ENCODE assay signal across 14 cellular contexts in genomic region chrX:17601816-17602215, GRCh38.
DNase-seq lines count a peak whose midpoint lies in the region; ATAC-seq and TF ChIP-seq lines count a peak whose summit lies in the region.
"Had no signal": no experiment of that assay in that cellular context is flagged by ENCODE, and none has a peak within 500 bp of the region (broad histone marks: within the 10 kb centered on the region; RNA-seq: fewer than 3 reads in every experiment).

No MANE protein-coding gene starts in this region.

- no peaks in the 10 kb centered on the region for H3K36me3 ChIP-seq in right atrium auricular region
- no peaks in the 10 kb centered on the region for H3K36me3 ChIP-seq in iPS-15b (ENCODE audit: control insufficient read depth, insufficient read depth, low read length)
- no peaks in the 10 kb centered on the region for H3K36me3 ChIP-seq in tibial artery

- H3K27me3 ChIP-seq in right atrium auricular region, result no peaks in the 10 kb centered on the region
- peaks cover 3% of the 10 kb centered on the region for H3K27me3 ChIP-seq in iPS-15b (ENCODE audit: control insufficient read depth, insufficient read depth, low read length)
- H3K27me3 ChIP-seq in tibial artery, result no peaks in the 10 kb centered on the region

- H3K36me3 Mint-ChIP-seq in brain (no peaks in the 10 kb centered on the region), natural killer cell (no peaks in the 10 kb centered on the region)
- H3K36me3 Mint-ChIP-seq: IgD-negative memory B cell had no signal

- H3K4me1 ChIP-seq in right atrium auricular region (peaks cover 0 to 11% of the 10 kb centered on the region in 2 donors), iPS-15b (ENCODE audit: control insufficient read depth, insufficient read depth, low read length) (peaks cover 27% of the 10 kb centered on the region), tibial artery (peaks cover 0 to 95% (median 18%) of the 10 kb centered on the region in 4 donors)

- H3K9ac ChIP-seq in iPS-15b (ENCODE audit: low read depth, low read length), result no peak overlapping the region

- H3K9me3 ChIP-seq in right atrium auricular region, result no peaks in the 10 kb centered on the region
- H3K9me3 ChIP-seq in iPS-15b (ENCODE audit: control insufficient read depth, insufficient read depth, low read length), result no peaks in the 10 kb centered on the region
- H3K9me3 ChIP-seq in tibial artery, result no peaks in the 10 kb centered on the region

- H3K9me3 Mint-ChIP-seq in brain (peaks cover 0 to 8% (median 0%) of the 10 kb centered on the region in 5 experiments), natural killer cell (no peaks in the 10 kb centered on the region)

- intact Hi-C loops in Right ventricle myocardium superior (cut with DNase I), result no loop called here
- intact Hi-C loops in tibial artery (cut with DNase I; ENCODE audit: low total_unique reads), result no loop called here
- intact Hi-C loops in natural killer cell (cut with micrococcal nuclease), result no loop called here

- H3K4me3 ChIP-seq in right atrium auricular region (no peak overlapping the region), iPS-15b (ENCODE audit: low read depth, low read length) (peak overlapping the region; percentile 1), tibial artery (no peak overlapping the region)
- H3K4me3 ChIP-seq: SK-N-MC had no signal

- H3K27me3 Mint-ChIP-seq in brain, result peaks cover 2% of the 10 kb centered on the region
- H3K27me3 Mint-ChIP-seq in natural killer cell (ENCODE audit: low read depth in 2 of 2), result peaks cover 6 to 16% of the 10 kb centered on the region in 2 donors

- H3K27ac Mint-ChIP-seq in brain, result peak overlapping the region in 3 of 5 experiments; percentile 8 to 56 (median 45)
- H3K27ac Mint-ChIP-seq in natural killer cell, result no peak overlapping the region
- H3K27ac Mint-ChIP-seq: IgD-negative memory B cell had no signal

- ATAC-seq in Right ventricle myocardium superior (ENCODE audit: poor library complexity) (peak; percentile 73), natural killer cell (no peak), GM18511 (IDR thresholded peaks at IDR 0.05; ENCODE audit: unreplicated experiment) (no peak)

- DNase-seq in Right ventricle myocardium superior (no peak), right atrium auricular region (ENCODE audit: low spot score) (no peak), tibial artery (no peak), natural killer cell (no peak), midbrain (lab: John Stamatoyannopoulos, UW) (no peak)
- DNase-seq: C1 segment of cervical spinal cord, DMS153, NCI-H1417, NCI-H2029 had no signal

- H3K4me1 Mint-ChIP-seq in brain, result peaks cover 63% of the 10 kb centered on the region
- H3K4me1 Mint-ChIP-seq in natural killer cell, result no peaks in the 10 kb centered on the region
- H3K4me1 Mint-ChIP-seq: IgD-negative memory B cell had no signal

- H3K27ac ChIP-seq in right atrium auricular region (no peak overlapping the region), tibial artery (peak overlapping the region; percentile 42 to 59)
- H3K27ac ChIP-seq: SK-N-MC had no signal

- H3K4me3 Mint-ChIP-seq in brain, result no peak overlapping the region
- no peak overlapping the region for H3K4me3 Mint-ChIP-seq in natural killer cell
- H3K4me3 Mint-ChIP-seq: IgD-negative memory B cell had no signal

- no peak for TF ChIP-seq CTCF in right atrium auricular region (IDR thresholded peaks at IDR 0.05)
- no peak for TF ChIP-seq CTCF in brain (conservative IDR thresholded peaks at IDR 0.05)
- TF ChIP-seq CTCF in tibial artery (IDR thresholded peaks at IDR 0.05), result no peak
- TF ChIP-seq CTCF in natural killer cell (IDR thresholded peaks at IDR 0.05), result no peak

Comparison
In these comparisons a context has a peak if more than half of its experiments do, and no peak if none do; other contexts are left out.
1. H3K27ac ChIP-seq: peak in tibial artery (2 of 2); none in right atrium auricular region (0 of 2).
2. H3K27ac Mint-ChIP-seq: peak in brain (3 of 5); none in natural killer cell (0 of 2).